In genomic region chr17:73650147-73650546, GRCh38 we compare ENCODE assay signal across 10 cellular contexts.
A peak's percentile ranks its signal among the peaks of the same experiment; 100 is the strongest.
DNase-seq lines count a peak whose midpoint lies in the region; ATAC-seq and TF ChIP-seq lines count a peak whose summit lies in the region.
"Had no signal": no experiment of that assay in that cellular context is flagged by ENCODE, and none has a peak within 500 bp of the region (broad histone marks: within the 10 kb centered on the region; RNA-seq: fewer than 3 reads in every experiment).

No MANE protein-coding gene starts in this region.

- TF ChIP-seq CTCF in choroid plexus epithelial cell (conservative IDR thresholded peaks at IDR 0.05; ENCODE audit: low read depth, low read length) (peak; percentile 51), nephron (IDR thresholded peaks at IDR 0.05; ENCODE audit: unreplicated experiment in 3 of 3) (peak in 2 of 3 experiments; percentile 37 to 46)

- no peak for ATAC-seq in GM21360 (IDR thresholded peaks at IDR 0.05; ENCODE audit: unreplicated experiment)
- ATAC-seq in GM18505 (IDR thresholded peaks at IDR 0.05; ENCODE audit: unreplicated experiment) = no peak
- ATAC-seq: psoas muscle had no signal

- H3K4me3 Mint-ChIP-seq in nephron = no peak overlapping the region

- H3K27ac Mint-ChIP-seq in nephron = no peak overlapping the region

- H3K4me3 ChIP-seq in choroid plexus epithelial cell (ENCODE audit: low read depth, low read length) = no peak overlapping the region
- H3K4me3 ChIP-seq: psoas muscle had no signal

- H3K27me3 Mint-ChIP-seq in nephron (ENCODE audit: low read depth) = peaks cover 45% of the 10 kb centered on the region

- peaks cover 5% of the 10 kb centered on the region for H3K36me3 Mint-ChIP-seq in nephron (ENCODE audit: low read depth)

- H3K9me3 Mint-ChIP-seq in nephron = peaks cover 17% of the 10 kb centered on the region

- peaks cover 22% of the 10 kb centered on the region for H3K4me1 Mint-ChIP-seq in nephron

- TF ChIP-seq POLR2A in GM18505 (IDR thresholded peaks at IDR 0.05; ENCODE audit: borderline replicate concordance, extremely low read depth, insufficient read depth, insufficient read length) = no peak

- DNase-seq in DMS53 (lab: John Stamatoyannopoulos, UW) = peak; percentile 48
- no peak for DNase-seq in DMS53 treated with DMSO at 0.1 percent for 48 hours (lab: John Stamatoyannopoulos, UW; ENCODE audit: unreplicated experiment)
- peak; percentile 35 for DNase-seq in NCI-H446 treated with DMSO at 0.1 percent for 48 hours (lab: John Stamatoyannopoulos, UW)
- DNase-seq in choroid plexus epithelial cell (ENCODE audit: low read depth) = peak; percentile 42
- no peak for DNase-seq in EL
- DNase-seq: MV-4-11 had no signal

Comparison
In these comparisons a context has a peak if more than half of its experiments do, and no peak if none do; other contexts are left out.
1. DNase-seq: peak in DMS53 (single experiment), NCI-H446 treated with DMSO at 0.1 percent for 48 hours (single experiment) and choroid plexus epithelial cell (single experiment); none in DMS53 treated with DMSO at 0.1 percent for 48 hours (single experiment) and EL (single experiment).